ENCODE assay signal across 9 cellular contexts in genomic region chr5:35668794-35669193, GRCh38. TPM values are rescaled to one million over a fixed set of nuclear protein-coding genes. Genes with fewer than 3 reads are reported as not detected.
"Had no signal": no experiment of that assay in that cellular context is flagged by ENCODE, and none has a peak within 500 bp of the region (broad histone marks: within the 10 kb centered on the region; RNA-seq: fewer than 3 reads in every experiment).

No MANE protein-coding gene starts in this region.

- H3K4me1 ChIP-seq: pancreas, SJSA1 had no signal

- H3K36me3 ChIP-seq: brain microvascular endothelial cell, pancreas, SJSA1 had no signal

- H3K9me3 ChIP-seq: pancreas, SJSA1 had no signal

- H3K9me3 Mint-ChIP-seq: activated T-cell treated with anti-CD3 and anti-CD28 coated beads, Interleukin-2, amount 50 U/mL, for 4 hours; WTC11 had no signal

- H3K27ac Mint-ChIP-seq: activated CD4-positive, alpha-beta T cell treated with anti-CD3 and anti-CD28 coated beads, Interleukin-2, amount 10 ng/mL, durations not matched to agents 7 days and 5 days; WTC11 had no signal

- H3K36me3 Mint-ChIP-seq: WTC11 had no signal

- H3K4me3 Mint-ChIP-seq: activated CD4-positive, alpha-beta T cell treated with anti-CD3 and anti-CD28 coated beads, Interleukin-2, amount 10 ng/mL, durations not matched to agents 7 days and 5 days; activated T-cell treated with anti-CD3 and anti-CD28 coated beads, Interleukin-2, amount 50 U/mL, for 4 hours; WTC11 had no signal

- H3K27ac ChIP-seq: brain microvascular endothelial cell, pancreas, SJSA1 had no signal

- H3K4me3 ChIP-seq: pancreas, SJSA1 had no signal

- H3K27me3 ChIP-seq: brain microvascular endothelial cell, pancreas, SJSA1 had no signal

- H3K27me3 Mint-ChIP-seq: activated CD4-positive, alpha-beta T cell treated with anti-CD3 and anti-CD28 coated beads, Interleukin-2, amount 10 ng/mL, durations not matched to agents 7 days and 5 days had no signal

- DNase-seq: activated CD4-positive, alpha-beta T cell treated with anti-CD3 and anti-CD28 coated beads, Interleukin-2, amount 10 ng/mL, durations not matched to agents 7 days and 5 days; activated T-cell treated with anti-CD3 and anti-CD28 coated beads, Interleukin-2, amount 50 U/mL, for 4 hours; brain microvascular endothelial cell; hypothalamus; kidney glomerular epithelial cell; pancreas; trophoblast cell had no signal

- ATAC-seq: pancreas, WTC11 had no signal

RNA-seq across cellular contexts. Expression of gene SPEF2, which starts 51.1 kb away (rescaled TPM):
- total RNA-seq: SJSA1 had no signal
